9 cellular contexts compared by ENCODE assay signal in genomic region chr17:11598274-11599221, GRCh38. TPM values are rescaled to one million over a fixed set of nuclear protein-coding genes. Genes with fewer than 3 reads are reported as not detected.
DNase-seq lines count a peak whose midpoint lies in the region; ATAC-seq and TF ChIP-seq lines count a peak whose summit lies in the region.
"Had no signal": no experiment of that assay in that cellular context is flagged by ENCODE, and none has a peak within 500 bp of the region (broad histone marks: within the 10 kb centered on the region; RNA-seq: fewer than 3 reads in every experiment).

Gene DNAH9, plus strand, starts transcription at chr17:11598470. Its CDS starts 29 bp downstream, at chr17:11598499.

- H3K4me1 ChIP-seq in BE2C (no peaks in the 10 kb centered on the region), psoas muscle (no peaks in the 10 kb centered on the region)

- TF ChIP-seq CTCF in BE2C (IDR thresholded peaks at IDR 0.05; ENCODE audit: low read depth, low read length): no peak
- TF ChIP-seq CTCF in astrocyte of the cerebellum (IDR thresholded peaks at IDR 0.05; ENCODE audit: low read depth, low read length, missing control alignments): no peak
- no peak for TF ChIP-seq CTCF in psoas muscle (IDR thresholded peaks at IDR 0.05)
- TF ChIP-seq CTCF in GM10266 (IDR thresholded peaks at IDR 0.05; ENCODE audit: control insufficient read depth, insufficient read depth, low read depth, missing control alignments): no peak

- ATAC-seq in psoas muscle: peak; percentile 73 to 95 (median 94)
- no peak for ATAC-seq in HG02870 (IDR thresholded peaks at IDR 0.05; ENCODE audit: unreplicated experiment)

- intact Hi-C loops in psoas muscle (cut with DNase I): no loop called here

- H3K9me3 ChIP-seq in BE2C: no peaks in the 10 kb centered on the region
- no peaks in the 10 kb centered on the region for H3K9me3 ChIP-seq in psoas muscle

- no peaks in the 10 kb centered on the region for H3K36me3 ChIP-seq in BE2C
- no peaks in the 10 kb centered on the region for H3K36me3 ChIP-seq in psoas muscle (ENCODE audit: insufficient read depth in 1 of 2, low read depth in 1 of 2)

- in situ Hi-C loops in astrocyte of the cerebellum (cut with HindIII; ENCODE audit: low sequenced_read_pairs): no loop called here

- peak within 1 kb of the TSS; percentile 3 for H3K27ac ChIP-seq in psoas muscle

- WGBS in psoas muscle, 3 donors: 1 to 2% (median 1%) methylated on average over 72 to 84 of the region's 84 CpGs

- peak; percentile 91 for DNase-seq in BE2C
- DNase-seq in NCI-H1105 (lab: John Stamatoyannopoulos, UW): peak; percentile 97
- peak; percentile 9 for DNase-seq in astrocyte of the cerebellum (ENCODE audit: low read depth)
- DNase-seq in iPS DF 4.7 (ENCODE audit: extremely low read depth, low spot score): peak; percentile 58
- DNase-seq in psoas muscle: peak; percentile 94 to 95
- no peak for DNase-seq in GM10266 (ENCODE audit: extremely low spot score)
- no peak for DNase-seq in central memory CD4-positive, alpha-beta T cell

- no peaks in the 10 kb centered on the region for H3K27me3 ChIP-seq in BE2C
- H3K27me3 ChIP-seq in psoas muscle (ENCODE audit: insufficient read depth in 3 of 3, low read length in 2 of 3): peaks cover 0 to 22% (median 2%) of the 10 kb centered on the region in 3 donors

- H3K4me3 ChIP-seq in BE2C (ENCODE audit: low read depth, low read length) (peak within 1 kb of the TSS; percentile 24; the same call in 1 of the 2 replicates), astrocyte of the cerebellum (ENCODE audit: low read depth, low read length) (peak within 1 kb of the TSS; percentile 34), psoas muscle (peak within 1 kb of the TSS; percentile 56)

RNA-seq across cellular contexts. Expression of gene DNAH9, which starts in this region (rescaled TPM):
- polyA plus RNA-seq in BE2C (2012; ENCODE audit: insufficient read depth, insufficient read length, low read depth): not detected
- not detected for total RNA-seq in psoas muscle
- under 1 TPM in 2 of 3 donors, not detected in 1; 0.01 to 0.05 TPM for polyA plus RNA-seq in psoas muscle
- total RNA-seq: activated CD8-positive, alpha-beta memory T cell treated with anti-CD3 and anti-CD28 coated beads for 36 hours had no signal

Comparison
In these comparisons a context has a peak if more than half of its experiments do, and no peak if none do; other contexts are left out.
1. Peak in DNase-seq, ATAC-seq, H3K4me3 ChIP-seq and H3K27ac ChIP-seq in psoas muscle; RNA of the gene not detected or under 1 TPM.
2. DNase-seq: peak in BE2C (single experiment), NCI-H1105 (single experiment), astrocyte of the cerebellum (single experiment) and iPS DF 4.7 (single experiment); none in GM10266 (single experiment) and central memory CD4-positive, alpha-beta T cell (single experiment).
3. Peak in every context shown above with its lines, with median percentiles within 50 percentile points of each other: H3K4me3 ChIP-seq.